ENCODE assay signal across 8 cellular contexts in genomic region chr2:113965644-113966043, GRCh38.
DNase-seq lines count a peak whose midpoint lies in the region; ATAC-seq, FAIRE-seq and TF ChIP-seq lines count a peak whose summit lies in the region.

No MANE protein-coding gene starts in this region.

- CTCF ChIA-PET in BJ (lab: Yijun Ruan, JAX): interaction anchor here (0.7 to 2.0 kb wide), 3 partner anchors 11 to 34 kb away, joined by 3 to 6 read pairs (median 3); no protein-coding TSS in a partner anchor
- CTCF ChIA-PET in activated CD8-positive, alpha-beta T cell treated with anti-CD3 and anti-CD28 coated beads for 36 hours (lab: Charles Lee): interaction anchor here (0.8 to 2.0 kb wide), 15 partner anchors 10 to 586 kb away, joined by 3 to 8 read pairs (median 4); partner anchors contain the start of gene SLC35F5

- H3K27ac ChIP-seq in upper lobe of right lung: no peak overlapping the region

- no peaks in the 10 kb centered on the region for H3K9me3 Mint-ChIP-seq in activated CD8-positive, alpha-beta T cell treated with anti-CD3 and anti-CD28 coated beads for 36 hours

- intact Hi-C loops in activated CD8-positive, alpha-beta T cell treated with anti-CD3 and anti-CD28 coated beads for 36 hours (cut with micrococcal nuclease): no loop called here
- intact Hi-C loops in upper lobe of right lung (cut with DNase I): no loop called here

- DNase-seq in BJ (ENCODE audit: low read depth) (no peak), GM12892 (ENCODE audit: insufficient read length) (no peak), NB4 (ENCODE audit: low read depth) (peak; percentile 61), iPS-NIHi7 (ENCODE audit: extremely low spot score) (peak; percentile 51), upper lobe of right lung (no peak), HuH-7.5 (ENCODE audit: low spot score) (no peak)
- peak; percentile 52 for DNase-seq in activated CD8-positive, alpha-beta T cell treated with anti-CD3 and anti-CD28 coated beads for 36 hours

- peaks cover 18% of the 10 kb centered on the region for H3K4me1 ChIP-seq in upper lobe of right lung

- H3K27me3 ChIP-seq in BJ (ENCODE audit: control insufficient read depth, insufficient read depth, low read length) (no peaks in the 10 kb centered on the region), upper lobe of right lung (no peaks in the 10 kb centered on the region)

- H3K4me3 Mint-ChIP-seq in activated CD8-positive, alpha-beta T cell treated with anti-CD3 and anti-CD28 coated beads for 36 hours: no peak overlapping the region

- H3K4me3 ChIP-seq in BJ (ENCODE audit: low read depth, low read length): no peak overlapping the region
- no peak overlapping the region for H3K4me3 ChIP-seq in NB4 (ENCODE audit: low read depth, low read length)
- no peak overlapping the region for H3K4me3 ChIP-seq in upper lobe of right lung

- H3K36me3 ChIP-seq in BJ (ENCODE audit: control insufficient read depth, insufficient read depth, low read length): peaks cover 4% of the 10 kb centered on the region; the same call in 1 of the 2 replicates
- H3K36me3 ChIP-seq in upper lobe of right lung: peaks cover 7% of the 10 kb centered on the region

- H3K27ac Mint-ChIP-seq in activated CD8-positive, alpha-beta T cell treated with anti-CD3 and anti-CD28 coated beads for 36 hours: no peak overlapping the region

- H3K27me3 Mint-ChIP-seq in activated CD8-positive, alpha-beta T cell treated with anti-CD3 and anti-CD28 coated beads for 36 hours: no peaks in the 10 kb centered on the region

- TF ChIP-seq CTCF in BJ (IDR thresholded peaks at IDR 0.05; ENCODE audit: insufficient read depth, low read depth, low read length) (peak; percentile 30; the same call in 1 of the 2 replicates), NB4 (IDR thresholded peaks at IDR 0.05; ENCODE audit: low read depth, low read length) (peak; percentile 64), upper lobe of right lung (IDR thresholded peaks at IDR 0.05) (peak; percentile 42)
- TF ChIP-seq CTCF in activated CD8-positive, alpha-beta T cell treated with anti-CD3 and anti-CD28 coated beads for 36 hours (IDR thresholded peaks at IDR 0.05): peak; percentile 50

- TF ChIP-seq POLR2A in GM12892 (IDR thresholded peaks at IDR 0.05; ENCODE audit: low read depth, low read length) (no peak; the same call in none of the 2 replicates), NB4 (IDR thresholded peaks at IDR 0.05; ENCODE audit: extremely low read depth, insufficient read length) (no peak)

- peaks cover 8% of the 10 kb centered on the region for H3K36me3 Mint-ChIP-seq in activated CD8-positive, alpha-beta T cell treated with anti-CD3 and anti-CD28 coated beads for 36 hours (ENCODE audit: low read depth)

- POLR2A ChIA-PET in BJ (lab: Charles Lee): no interaction called here
- POLR2A ChIA-PET in activated CD8-positive, alpha-beta T cell treated with anti-CD3 and anti-CD28 coated beads for 36 hours (lab: Charles Lee): interaction anchor here (0.6 to 1.2 kb wide), 3 partner anchors 9 to 56 kb away, joined by 4 to 6 read pairs (median 4); no protein-coding TSS in a partner anchor

- FAIRE-seq in GM12892 (lab: Jason Lieb, UNC): peak; percentile 96

- ATAC-seq in HG02610 (IDR thresholded peaks at IDR 0.05; ENCODE audit: unreplicated experiment) (peak; percentile 84), upper lobe of right lung (peak; percentile 83)
- ATAC-seq in activated CD8-positive, alpha-beta T cell treated with anti-CD3 and anti-CD28 coated beads for 36 hours: peak; percentile 93

- H3K4me1 Mint-ChIP-seq in activated CD8-positive, alpha-beta T cell treated with anti-CD3 and anti-CD28 coated beads for 36 hours (ENCODE audit: low read depth): peaks cover 12% of the 10 kb centered on the region

- H3K9me3 ChIP-seq in upper lobe of right lung: no peaks in the 10 kb centered on the region

Comparison
In these comparisons a context has a peak if more than half of its experiments do, and no peak if none do; other contexts are left out.
1. DNase-seq: peak in NB4 (single experiment), activated CD8-positive, alpha-beta T cell treated with anti-CD3 and anti-CD28 coated beads for 36 hours (single experiment) and iPS-NIHi7 (single experiment); none in BJ (single experiment), GM12892 (single experiment), upper lobe of right lung (single experiment) and HuH-7.5 (single experiment).
2. Peak in every context shown above with its lines, with median percentiles within 50 percentile points of each other: CTCF ChIP-seq and ATAC-seq.